In the genomic region with DNA sequence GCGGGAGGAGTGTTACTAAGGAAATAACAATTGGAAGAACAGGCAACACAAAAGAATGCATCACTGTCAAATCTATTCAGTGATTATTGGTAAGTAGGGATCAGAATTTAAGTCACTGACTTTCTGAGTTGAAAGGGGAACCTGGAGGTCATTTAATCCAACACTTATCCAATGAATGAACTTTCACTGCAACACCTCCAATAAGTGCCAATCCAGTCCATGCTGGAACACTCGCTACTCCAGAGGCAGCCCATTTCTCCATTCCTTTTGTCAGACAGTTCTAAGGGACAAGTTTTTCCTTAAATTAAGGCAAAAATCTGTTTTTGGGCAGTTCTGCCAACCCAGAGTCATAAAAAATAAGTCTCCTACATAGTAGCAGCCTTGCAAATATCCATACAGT, we compare ENCODE assay signal across 8 cellular contexts.
"Had no signal": no experiment of that assay in that cellular context is flagged by ENCODE, and none has a peak within 500 bp of the region (broad histone marks: within the 10 kb centered on the region; RNA-seq: fewer than 3 reads in every experiment).

No MANE protein-coding gene starts in this region.

- ATAC-seq: GM23338, HCT116 had no signal

- H3K9me3 Mint-ChIP-seq: GM23338, HFFc6, IgD-negative memory B cell had no signal

- DNase-seq: H7, HFFc6, KBM-7 had no signal

- H3K4me3 Mint-ChIP-seq: GM23338, HFFc6, IgD-negative memory B cell had no signal

- H3K27me3 Mint-ChIP-seq: IgD-negative memory B cell had no signal

- H3K27ac Mint-ChIP-seq: GM23338, HFFc6, IgD-negative memory B cell had no signal

- H3K9me3 ChIP-seq: HAP-1 had no signal

- H3K4me1 Mint-ChIP-seq: GM23338, IgD-negative memory B cell had no signal

- H3K4me3 ChIP-seq: GM23338, HAP-1 had no signal

- H3K27ac ChIP-seq: KMS-11 had no signal

- H3K9ac ChIP-seq: KMS-11 had no signal
